2 cellular contexts compared by ENCODE assay signal in genomic region chr2:232489516-232490220, GRCh38.
TF ChIP-seq lines count a peak whose summit lies in the region.

No MANE protein-coding gene starts in this region.

TF ChIP-seq in SK-N-SH, 30 proteins besides CTCF, POLR2A, EP300 and RAD21:
- TF ChIP-seq SMC3 (IDR thresholded peaks at IDR 0.05; ENCODE audit: low read depth, low read length), result no peak
- TF ChIP-seq IRF3 (IDR thresholded peaks at IDR 0.05; ENCODE audit: low read depth, low read length), result no peak
- TF ChIP-seq FOXJ3 (CRISPR knock-in tag; IDR thresholded peaks at IDR 0.05), result no peak
- TF ChIP-seq SIN3A (IDR thresholded peaks at IDR 0.05; ENCODE audit: borderline replicate concordance, low read depth, low read length), result no peak
- no peak for TF ChIP-seq YY1 (IDR thresholded peaks at IDR 0.05; ENCODE audit: low read depth)
- no peak for TF ChIP-seq ZBTB33 (IDR thresholded peaks at IDR 0.05; ENCODE audit: borderline replicate concordance, low read depth)
- TF ChIP-seq USF1 (IDR thresholded peaks at IDR 0.05; ENCODE audit: borderline replicate concordance, low read depth), result no peak
- TF ChIP-seq TAF1 (IDR thresholded peaks at IDR 0.05; ENCODE audit: borderline replicate concordance, low read depth, low read length), result no peak
- TF ChIP-seq CHD2 (IDR thresholded peaks at IDR 0.05; ENCODE audit: low read length, partially characterized antibody), result no peak
- no peak for TF ChIP-seq NFIC (IDR thresholded peaks at IDR 0.05; ENCODE audit: borderline replicate concordance)
- no peak for TF ChIP-seq MEF2A (IDR thresholded peaks at IDR 0.05; ENCODE audit: borderline replicate concordance, low read depth)
- no peak for TF ChIP-seq POLR2AphosphoS5 (IDR thresholded peaks at IDR 0.05; ENCODE audit: low read depth, low read length)
- TF ChIP-seq MXI1 (IDR thresholded peaks at IDR 0.05; ENCODE audit: low read depth, low read length), result no peak
- no peak for TF ChIP-seq USF2 (IDR thresholded peaks at IDR 0.05; ENCODE audit: borderline replicate concordance, low read depth, low read length)
- no peak for TF ChIP-seq TCF12 (IDR thresholded peaks at IDR 0.05)
- no peak for TF ChIP-seq RXRA (IDR thresholded peaks at IDR 0.05; ENCODE audit: borderline replicate concordance, low read depth)
- TF ChIP-seq RCOR1 (IDR thresholded peaks at IDR 0.05; ENCODE audit: low read length), result no peak

TF ChIP-seq in SK-N-SH treated with all-trans-retinoic acid at 6 μM for 48 hours, 23 proteins besides CTCF, POLR2A, EP300 and RAD21:
- TF ChIP-seq TSHZ2 (CRISPR knock-in tag; IDR thresholded peaks at IDR 0.05) (no peak), ZNF70 (CRISPR knock-in tag; IDR thresholded peaks at IDR 0.05) (no peak), RARB (CRISPR knock-in tag; IDR thresholded peaks at IDR 0.05) (no peak), CREB5 (CRISPR knock-in tag; IDR thresholded peaks at IDR 0.05; ENCODE audit: low read depth) (no peak), PPARA (CRISPR knock-in tag; IDR thresholded peaks at IDR 0.05; ENCODE audit: borderline replicate concordance) (no peak), ARNTL (CRISPR knock-in tag; IDR thresholded peaks at IDR 0.05; ENCODE audit: borderline replicate concordance, low read depth) (no peak), ESRRG (CRISPR knock-in tag; IDR thresholded peaks at IDR 0.05) (no peak), PATZ1 (CRISPR knock-in tag; IDR thresholded peaks at IDR 0.05; ENCODE audit: borderline replicate concordance) (no peak), CSRNP3 (CRISPR knock-in tag; IDR thresholded peaks at IDR 0.05) (no peak), CSDC2 (CRISPR knock-in tag; IDR thresholded peaks at IDR 0.05) (no peak)
